ENCODE assay signal across 2 cellular contexts in the genomic region with DNA sequence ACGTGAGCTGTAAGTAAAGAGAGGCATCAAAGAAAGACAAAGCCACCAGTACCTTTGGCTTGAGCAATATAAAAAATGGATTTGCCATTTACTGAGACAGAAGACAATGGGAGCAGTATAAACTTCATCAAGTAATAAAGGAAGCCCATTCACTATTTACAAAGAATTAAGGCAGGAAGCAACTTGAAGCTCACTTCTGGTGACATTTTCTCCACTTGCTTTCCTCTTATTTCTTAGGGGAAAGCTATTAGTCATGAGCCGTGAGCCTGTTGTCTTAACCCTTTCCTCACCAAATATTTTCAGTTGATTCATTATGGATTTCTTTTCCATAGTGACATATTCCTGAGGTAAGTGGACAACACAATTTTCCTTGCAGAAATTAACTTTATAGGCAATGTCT.
TF ChIP-seq lines count a peak whose summit lies in the region.

No MANE protein-coding gene starts in this region.

TF ChIP-seq in SK-N-SH treated with all-trans-retinoic acid at 6 μM for 48 hours, 23 proteins besides CTCF, POLR2A, EP300 and RAD21:
- TF ChIP-seq ZNF70 (CRISPR knock-in tag; IDR thresholded peaks at IDR 0.05), result no peak
- TF ChIP-seq ZFP30 (CRISPR knock-in tag; IDR thresholded peaks at IDR 0.05), result no peak
- TF ChIP-seq, protein P1, sequence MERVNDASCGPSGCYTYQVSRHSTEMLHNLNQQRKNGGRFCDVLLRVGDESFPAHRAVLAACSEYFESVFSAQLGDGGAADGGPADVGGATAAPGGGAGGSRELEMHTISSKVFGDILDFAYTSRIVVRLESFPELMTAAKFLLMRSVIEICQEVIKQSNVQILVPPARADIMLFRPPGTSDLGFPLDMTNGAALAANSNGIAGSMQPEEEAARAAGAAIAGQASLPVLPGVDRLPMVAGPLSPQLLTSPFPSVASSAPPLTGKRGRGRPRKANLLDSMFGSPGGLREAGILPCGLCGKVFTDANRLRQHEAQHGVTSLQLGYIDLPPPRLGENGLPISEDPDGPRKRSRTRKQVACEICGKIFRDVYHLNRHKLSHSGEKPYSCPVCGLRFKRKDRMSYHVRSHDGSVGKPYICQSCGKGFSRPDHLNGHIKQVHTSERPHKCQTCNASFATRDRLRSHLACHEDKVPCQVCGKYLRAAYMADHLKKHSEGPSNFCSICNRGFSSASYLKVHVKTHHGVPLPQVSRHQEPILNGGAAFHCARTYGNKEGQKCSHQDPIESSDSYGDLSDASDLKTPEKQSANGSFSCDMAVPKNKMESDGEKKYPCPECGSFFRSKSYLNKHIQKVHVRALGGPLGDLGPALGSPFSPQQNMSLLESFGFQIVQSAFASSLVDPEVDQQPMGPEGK (CRISPR knock-in tag; IDR thresholded peaks at IDR 0.05; ENCODE audit: borderline replicate concordance), result no peak
- TF ChIP-seq ZFP3 (CRISPR knock-in tag; IDR thresholded peaks at IDR 0.05), result no peak
- TF ChIP-seq, protein P2, sequence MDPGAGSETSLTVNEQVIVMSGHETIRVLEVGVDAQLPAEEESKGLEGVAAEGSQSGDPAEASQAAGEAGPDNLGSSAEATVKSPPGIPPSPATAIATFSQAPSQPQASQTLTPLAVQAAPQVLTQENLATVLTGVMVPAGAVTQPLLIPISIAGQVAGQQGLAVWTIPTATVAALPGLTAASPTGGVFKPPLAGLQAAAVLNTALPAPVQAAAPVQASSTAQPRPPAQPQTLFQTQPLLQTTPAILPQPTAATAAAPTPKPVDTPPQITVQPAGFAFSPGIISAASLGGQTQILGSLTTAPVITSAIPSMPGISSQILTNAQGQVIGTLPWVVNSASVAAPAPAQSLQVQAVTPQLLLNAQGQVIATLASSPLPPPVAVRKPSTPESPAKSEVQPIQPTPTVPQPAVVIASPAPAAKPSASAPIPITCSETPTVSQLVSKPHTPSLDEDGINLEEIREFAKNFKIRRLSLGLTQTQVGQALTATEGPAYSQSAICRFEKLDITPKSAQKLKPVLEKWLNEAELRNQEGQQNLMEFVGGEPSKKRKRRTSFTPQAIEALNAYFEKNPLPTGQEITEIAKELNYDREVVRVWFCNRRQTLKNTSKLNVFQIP (CRISPR knock-in tag; IDR thresholded peaks at IDR 0.05; ENCODE audit: borderline replicate concordance, low read depth), result no peak
- TF ChIP-seq ZNF565 (CRISPR knock-in tag; conservative IDR thresholded peaks at IDR 0.05; ENCODE audit: low read depth), result no peak
- TF ChIP-seq ZC3H10 (CRISPR knock-in tag; IDR thresholded peaks at IDR 0.05), result no peak
- no peak for TF ChIP-seq BACH2 (CRISPR knock-in tag; IDR thresholded peaks at IDR 0.05; ENCODE audit: borderline replicate concordance)
- TF ChIP-seq, protein P3, sequence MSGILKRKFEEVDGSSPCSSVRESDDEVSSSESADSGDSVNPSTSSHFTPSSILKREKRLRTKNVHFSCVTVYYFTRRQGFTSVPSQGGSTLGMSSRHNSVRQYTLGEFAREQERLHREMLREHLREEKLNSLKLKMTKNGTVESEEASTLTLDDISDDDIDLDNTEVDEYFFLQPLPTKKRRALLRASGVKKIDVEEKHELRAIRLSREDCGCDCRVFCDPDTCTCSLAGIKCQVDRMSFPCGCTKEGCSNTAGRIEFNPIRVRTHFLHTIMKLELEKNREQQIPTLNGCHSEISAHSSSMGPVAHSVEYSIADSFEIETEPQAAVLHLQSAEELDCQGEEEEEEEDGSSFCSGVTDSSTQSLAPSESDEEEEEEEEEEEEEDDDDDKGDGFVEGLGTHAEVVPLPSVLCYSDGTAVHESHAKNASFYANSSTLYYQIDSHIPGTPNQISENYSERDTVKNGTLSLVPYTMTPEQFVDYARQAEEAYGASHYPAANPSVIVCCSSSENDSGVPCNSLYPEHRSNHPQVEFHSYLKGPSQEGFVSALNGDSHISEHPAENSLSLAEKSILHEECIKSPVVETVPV (CRISPR knock-in tag; IDR thresholded peaks at IDR 0.05), result no peak
- no peak for TF ChIP-seq OSR1 (CRISPR knock-in tag; IDR thresholded peaks at IDR 0.05)
- no peak for TF ChIP-seq ARNTL (CRISPR knock-in tag; IDR thresholded peaks at IDR 0.05; ENCODE audit: borderline replicate concordance, low read depth)
- TF ChIP-seq, protein P4, sequence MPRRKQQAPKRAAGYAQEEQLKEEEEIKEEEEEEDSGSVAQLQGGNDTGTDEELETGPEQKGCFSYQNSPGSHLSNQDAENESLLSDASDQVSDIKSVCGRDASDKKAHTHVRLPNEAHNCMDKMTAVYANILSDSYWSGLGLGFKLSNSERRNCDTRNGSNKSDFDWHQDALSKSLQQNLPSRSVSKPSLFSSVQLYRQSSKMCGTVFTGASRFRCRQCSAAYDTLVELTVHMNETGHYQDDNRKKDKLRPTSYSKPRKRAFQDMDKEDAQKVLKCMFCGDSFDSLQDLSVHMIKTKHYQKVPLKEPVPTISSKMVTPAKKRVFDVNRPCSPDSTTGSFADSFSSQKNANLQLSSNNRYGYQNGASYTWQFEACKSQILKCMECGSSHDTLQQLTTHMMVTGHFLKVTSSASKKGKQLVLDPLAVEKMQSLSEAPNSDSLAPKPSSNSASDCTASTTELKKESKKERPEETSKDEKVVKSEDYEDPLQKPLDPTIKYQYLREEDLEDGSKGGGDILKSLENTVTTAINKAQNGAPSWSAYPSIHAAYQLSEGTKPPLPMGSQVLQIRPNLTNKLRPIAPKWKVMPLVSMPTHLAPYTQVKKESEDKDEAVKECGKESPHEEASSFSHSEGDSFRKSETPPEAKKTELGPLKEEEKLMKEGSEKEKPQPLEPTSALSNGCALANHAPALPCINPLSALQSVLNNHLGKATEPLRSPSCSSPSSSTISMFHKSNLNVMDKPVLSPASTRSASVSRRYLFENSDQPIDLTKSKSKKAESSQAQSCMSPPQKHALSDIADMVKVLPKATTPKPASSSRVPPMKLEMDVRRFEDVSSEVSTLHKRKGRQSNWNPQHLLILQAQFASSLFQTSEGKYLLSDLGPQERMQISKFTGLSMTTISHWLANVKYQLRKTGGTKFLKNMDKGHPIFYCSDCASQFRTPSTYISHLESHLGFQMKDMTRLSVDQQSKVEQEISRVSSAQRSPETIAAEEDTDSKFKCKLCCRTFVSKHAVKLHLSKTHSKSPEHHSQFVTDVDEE (CRISPR knock-in tag; IDR thresholded peaks at IDR 0.05), result no peak
- no peak for TF ChIP-seq PPARA (CRISPR knock-in tag; IDR thresholded peaks at IDR 0.05; ENCODE audit: borderline replicate concordance)

TF ChIP-seq in SK-N-SH, 30 proteins besides CTCF, POLR2A, EP300 and RAD21:
- TF ChIP-seq JUND (IDR thresholded peaks at IDR 0.05) (no peak), RFX5 (IDR thresholded peaks at IDR 0.05; ENCODE audit: low read length) (no peak), MEF2A (IDR thresholded peaks at IDR 0.05; ENCODE audit: borderline replicate concordance, low read depth) (no peak), TCF12 (IDR thresholded peaks at IDR 0.05) (no peak)
- TF ChIP-seq, protein P5, sequence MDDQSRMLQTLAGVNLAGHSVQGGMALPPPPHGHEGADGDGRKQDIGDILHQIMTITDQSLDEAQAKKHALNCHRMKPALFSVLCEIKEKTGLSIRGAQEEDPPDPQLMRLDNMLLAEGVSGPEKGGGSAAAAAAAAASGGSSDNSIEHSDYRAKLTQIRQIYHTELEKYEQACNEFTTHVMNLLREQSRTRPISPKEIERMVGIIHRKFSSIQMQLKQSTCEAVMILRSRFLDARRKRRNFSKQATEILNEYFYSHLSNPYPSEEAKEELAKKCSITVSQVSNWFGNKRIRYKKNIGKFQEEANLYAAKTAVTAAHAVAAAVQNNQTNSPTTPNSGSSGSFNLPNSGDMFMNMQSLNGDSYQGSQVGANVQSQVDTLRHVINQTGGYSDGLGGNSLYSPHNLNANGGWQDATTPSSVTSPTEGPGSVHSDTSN (IDR thresholded peaks at IDR 0.05), result no peak
- TF ChIP-seq, protein P6, sequence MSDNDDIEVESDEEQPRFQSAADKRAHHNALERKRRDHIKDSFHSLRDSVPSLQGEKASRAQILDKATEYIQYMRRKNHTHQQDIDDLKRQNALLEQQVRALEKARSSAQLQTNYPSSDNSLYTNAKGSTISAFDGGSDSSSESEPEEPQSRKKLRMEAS (IDR thresholded peaks at IDR 0.05; ENCODE audit: low read depth), result no peak
